In genomic region chr11:77130763-77131513, GRCh38 we compare ENCODE assay signal across 16 cellular contexts. TPM values are rescaled to one million over a fixed set of nuclear protein-coding genes. Genes with fewer than 3 reads are reported as not detected.
A peak's percentile ranks its signal among the peaks of the same experiment; 100 is the strongest.
DNase-seq lines count a peak whose midpoint lies in the region; ATAC-seq and TF ChIP-seq lines count a peak whose summit lies in the region.
"Had no signal": no experiment of that assay in that cellular context is flagged by ENCODE, and none has a peak within 500 bp of the region (broad histone marks: within the 10 kb centered on the region; RNA-seq: fewer than 3 reads in every experiment).

No MANE protein-coding gene starts in this region.

- H3K36me3 ChIP-seq in psoas muscle (ENCODE audit: insufficient read depth in 1 of 2, low read depth in 1 of 2), result no peaks in the 10 kb centered on the region

- H3K27ac Mint-ChIP-seq in progenitor cell of endocrine pancreas, result no peak overlapping the region
- H3K27ac Mint-ChIP-seq: activated CD4-positive, alpha-beta memory T cell treated with anti-CD3 and anti-CD28 coated beads, Interleukin-2, amount 10 ng/mL, durations not matched to agents 7 days and 5 days had no signal

- no peaks in the 10 kb centered on the region for H3K27me3 ChIP-seq in psoas muscle (ENCODE audit: insufficient read depth in 3 of 3, low read length in 2 of 3)

- peak; percentile 54 for DNase-seq in ELF-1 (ENCODE audit: low read depth, low spot score)
- peak; percentile 39 for DNase-seq in amniotic epithelial cell (ENCODE audit: low read depth)
- peak; percentile 85 for DNase-seq in cardiac septum (ENCODE audit: low spot score)
- DNase-seq in psoas muscle, result peak; percentile 54 to 79
- no peak for DNase-seq in NCI-H774 (lab: John Stamatoyannopoulos, UW)
- DNase-seq in progenitor cell of endocrine pancreas (ENCODE audit: low spot score, unreplicated experiment), result no peak
- DNase-seq: activated CD4-positive, alpha-beta memory T cell treated with anti-CD3 and anti-CD28 coated beads, Interleukin-2, amount 10 ng/mL, durations not matched to agents 7 days and 5 days; glutamatergic neuron; GOT3; mammary epithelial cell; stimulated activated naive CD4-positive, alpha-beta T cell; T-helper 9 cell had no signal

- intact Hi-C loops in cardiac septum (cut with DNase I), result no loop called here
- intact Hi-C loops in psoas muscle (cut with DNase I), result no loop called here

- no peaks in the 10 kb centered on the region for H3K9me3 Mint-ChIP-seq in progenitor cell of endocrine pancreas (ENCODE audit: low read depth)
- H3K9me3 Mint-ChIP-seq: activated CD4-positive, alpha-beta memory T cell treated with anti-CD3 and anti-CD28 coated beads, Interleukin-2, amount 10 ng/mL, durations not matched to agents 7 days and 5 days had no signal

- TF ChIP-seq CTCF in psoas muscle (IDR thresholded peaks at IDR 0.05), result no peak
- no peak for TF ChIP-seq CTCF in progenitor cell of endocrine pancreas (IDR thresholded peaks at IDR 0.05; ENCODE audit: unreplicated experiment)

- ATAC-seq in psoas muscle (peak; percentile 41 to 74 (median 42)), HG02759 (IDR thresholded peaks at IDR 0.05; ENCODE audit: unreplicated experiment) (no peak), HG03159 (IDR thresholded peaks at IDR 0.05; ENCODE audit: unreplicated experiment) (no peak)
- ATAC-seq: K562 had no signal

- no peak overlapping the region for H3K27ac ChIP-seq in psoas muscle
- H3K27ac ChIP-seq: PC-9 had no signal

- no peaks in the 10 kb centered on the region for H3K36me3 Mint-ChIP-seq in progenitor cell of endocrine pancreas (ENCODE audit: insufficient read depth)

- 13 to 28% (median 28%) methylated on average over 9 of the region's 9 CpGs for WGBS in psoas muscle, 3 donors

- no peaks in the 10 kb centered on the region for H3K9me3 ChIP-seq in psoas muscle

- peaks cover 3% of the 10 kb centered on the region for H3K27me3 Mint-ChIP-seq in progenitor cell of endocrine pancreas

- peaks cover 10% of the 10 kb centered on the region for H3K4me1 ChIP-seq in psoas muscle

- no peak overlapping the region for H3K4me3 ChIP-seq in psoas muscle
- H3K4me3 ChIP-seq: K562, PC-9 had no signal

- H3K4me3 Mint-ChIP-seq in progenitor cell of endocrine pancreas (ENCODE audit: low read depth), result no peak overlapping the region
- H3K4me3 Mint-ChIP-seq: activated CD4-positive, alpha-beta memory T cell treated with anti-CD3 and anti-CD28 coated beads, Interleukin-2, amount 10 ng/mL, durations not matched to agents 7 days and 5 days had no signal

- H3K4me1 Mint-ChIP-seq in progenitor cell of endocrine pancreas (ENCODE audit: low read depth), result peaks cover 11% of the 10 kb centered on the region

RNA-seq across cellular contexts. Expression of gene MYO7A, which starts 2.9 kb away (rescaled TPM):
- 3.0 TPM for total RNA-seq in cardiac septum
- total RNA-seq in psoas muscle, result 1 to 10 TPM; 2.3 to 3.0 (median 2.8) TPM
- 1 to 10 TPM in 2 of 3 donors, under 1 TPM in 1; 0.62 to 1.1 (median 1.0) TPM for polyA plus RNA-seq in psoas muscle
- 5.3 and 5.7 TPM in 2 replicates for total RNA-seq in progenitor cell of endocrine pancreas

RNA-seq across cellular contexts. Expression of gene OMP, which starts 28.3 kb away (rescaled TPM):
- not detected for total RNA-seq in cardiac septum
- total RNA-seq in psoas muscle, result not detected
- under 1 TPM in 1 of 3 donors, not detected in 2; 0.32 TPM for polyA plus RNA-seq in psoas muscle
- not detected in 2 replicates for total RNA-seq in progenitor cell of endocrine pancreas
- total RNA-seq: activated CD4-positive, alpha-beta memory T cell treated with anti-CD3 and anti-CD28 coated beads, Interleukin-2, amount 10 ng/mL, durations not matched to agents 7 days and 5 days; K562; mammary epithelial cell had no signal
- polyA plus RNA-seq: K562, mammary epithelial cell had no signal

Comparison
In these comparisons a context has a peak if more than half of its experiments do, and no peak if none do; other contexts are left out.
1. DNase-seq: peak in ELF-1 (single experiment), amniotic epithelial cell (single experiment), cardiac septum (single experiment) and psoas muscle (2 of 2); none in NCI-H774 (single experiment) and progenitor cell of endocrine pancreas (single experiment).
2. ATAC-seq: peak in psoas muscle (4 of 4); none in HG02759 (single experiment) and HG03159 (single experiment).